Comparison of ENCODE assay signal across 1 cellular context in the genomic region with DNA sequence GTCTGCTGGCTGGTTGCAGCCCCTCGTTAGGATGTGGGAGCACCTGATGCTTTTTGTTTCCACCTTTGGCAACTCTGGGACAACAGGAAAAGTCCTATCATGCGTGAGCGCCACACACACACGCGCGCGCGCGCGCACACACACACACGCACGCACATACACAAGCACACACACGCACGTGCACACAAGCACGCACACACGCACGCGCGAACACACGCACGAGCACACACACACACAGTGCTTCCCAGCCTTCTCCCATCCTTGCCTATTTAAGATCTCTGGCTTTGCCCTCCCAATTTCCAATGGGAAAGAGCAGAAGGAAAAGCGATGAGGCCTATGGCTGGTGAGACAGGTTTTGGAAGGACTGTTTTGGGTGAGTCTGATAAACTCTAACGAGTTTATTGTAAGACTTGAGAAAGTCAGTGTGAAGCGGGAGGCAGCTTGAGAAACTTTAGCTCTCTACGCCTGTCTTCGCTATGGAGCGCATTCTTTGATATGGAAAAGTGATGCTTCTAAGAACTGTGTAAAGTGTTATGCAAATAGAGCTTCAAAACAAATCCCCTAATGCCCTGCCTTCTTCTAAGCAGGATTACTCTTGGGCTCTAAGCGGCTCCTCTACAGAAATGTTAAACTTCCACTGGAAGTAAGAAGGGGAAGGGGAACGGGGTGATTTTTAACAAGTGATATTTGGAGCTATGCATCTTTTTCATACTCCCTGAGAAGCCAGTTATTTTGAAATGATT.
TF ChIP-seq lines count a peak whose summit lies in the region.

No MANE protein-coding gene starts in this region.

TF ChIP-seq in HEK293, 187 proteins besides CTCF, POLR2A, EP300 and RAD21 (continued from another document):
- TF ChIP-seq ZNF155 (tag by site-specific recombination; IDR thresholded peaks at IDR 0.05) = no peak
- no peak for TF ChIP-seq ZNF701 (tag by site-specific recombination; IDR thresholded peaks at IDR 0.05)
